Comparison of ENCODE assay signal across 26 cellular contexts in the genomic region with DNA sequence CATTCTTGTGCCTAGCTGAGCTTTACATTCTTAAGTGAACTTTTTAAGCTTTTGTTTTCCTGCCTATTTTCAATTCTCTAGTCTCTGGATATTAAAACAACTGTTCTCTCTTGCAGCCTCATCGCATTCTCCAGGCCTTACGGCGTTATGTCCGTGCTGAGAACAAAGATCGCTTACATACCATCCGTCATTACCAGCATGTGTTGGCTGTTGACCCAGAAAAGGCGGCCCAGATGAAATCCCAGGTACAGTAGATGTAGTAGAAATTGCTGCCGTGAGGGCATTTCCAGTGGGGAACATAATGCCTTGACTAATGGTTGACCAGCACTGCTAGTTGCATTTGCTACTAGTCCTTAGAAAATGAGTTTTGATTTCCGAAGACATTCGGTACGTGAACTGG. TPM values are rescaled to one million over a fixed set of nuclear protein-coding genes. Genes with fewer than 3 reads are reported as not detected.
"Had no signal": no experiment of that assay in that cellular context is flagged by ENCODE, and none has a peak within 500 bp of the region (broad histone marks: within the 10 kb centered on the region; RNA-seq: fewer than 3 reads in every experiment).

No MANE protein-coding gene starts in this region.

- H3K4me3 Mint-ChIP-seq: activated CD8-positive, alpha-beta T cell treated with anti-CD3 and anti-CD28 coated beads, Interleukin-2, amount 10 ng/mL, durations not matched to agents 7 days and 5 days; activated naive CD4-positive, alpha-beta T cell treated with anti-CD3 and anti-CD28 coated beads, Interleukin-2, amount 50 U/mL, for 24 hours; activated T-cell treated with anti-CD3 and anti-CD28 coated beads, Interleukin-2, amount 50 U/mL, for 24 hours; activated T-helper 1 cell treated with anti-CD3 and anti-CD28 coated beads, Interleukin-12 subunit alpha, Interleukin-12 subunit beta, Interleukin-2, Interleukin-4 antibody, amounts not matched to agents 30 ng/mL and 10 ng/mL and 1 ng/mL, durations not matched to agents 14 hours and 24 hours and 36 hours; T-helper 1 cell treated with Interleukin-12 subunit alpha and Interleukin-12 subunit beta and Interleukin-4 antibody, amounts not matched to agents 30 μg/mL and 1 μg/mL, for 36 hours had no signal

- ATAC-seq: activated CD4-positive, CD25-positive, alpha-beta regulatory T cell treated with anti-CD3 and anti-CD28 coated beads, Interleukin-2, amount 50 U/mL, for 24 hours; activated CD8-positive, alpha-beta T cell treated with anti-CD3 and anti-CD28 coated beads, Interleukin-2, amount 10 ng/mL, durations not matched to agents 7 days and 5 days had no signal

- FAIRE-seq: bronchial epithelial cell, RCC 7860 had no signal

- H3K4me1 Mint-ChIP-seq: activated naive CD4-positive, alpha-beta T cell treated with anti-CD3 and anti-CD28 coated beads, Interleukin-2, amount 50 U/mL, for 24 hours had no signal

- DNase-seq: activated CD4-positive, alpha-beta T cell treated with anti-CD3 and anti-CD28 coated beads for 4 hours; activated CD4-positive, alpha-beta T cell treated with anti-CD3 and anti-CD28 coated beads, Interleukin-2, amount 50 U/mL, for 4 hours; activated CD8-positive, alpha-beta memory T cell treated with anti-CD3 and anti-CD28 coated beads, Interleukin-2, amount 50 U/mL, for 48 hours; activated CD8-positive, alpha-beta T cell treated with anti-CD3 and anti-CD28 coated beads, Interleukin-2, amount 10 ng/mL, durations not matched to agents 7 days and 5 days; activated effector memory CD4-positive, alpha-beta T cell treated with Interleukin-2 at 50 U/mL for 16 hours; activated naive CD4-positive, alpha-beta T cell; activated T-cell treated with anti-CD3 and anti-CD28 coated beads, Interleukin-2, amount 50 U/mL, for 24 hours; aorta; central memory CD4-positive, alpha-beta T cell; Karpas-422; MM.1S; NCI-H1105; NCI-H1436; NCI-H1694 treated with DMSO at 0.1 percent for 48 hours; NCI-H446; NCI-H524 treated with DMSO at 0.1 percent for 48 hours; NCI-H748 treated with DMSO at 0.1 percent for 48 hours; NK-92 treated with Interleukin-12 subunit alpha and Interleukin-12 subunit beta, amount 100 ng/mL, for 24 hours; SHP77 had no signal

- H3K27me3 Mint-ChIP-seq: activated naive CD4-positive, alpha-beta T cell treated with anti-CD3 and anti-CD28 coated beads, Interleukin-2, amount 50 U/mL, for 24 hours; activated T-cell treated with anti-CD3 and anti-CD28 coated beads, Interleukin-2, amount 50 U/mL, for 24 hours had no signal

- H3K9me3 Mint-ChIP-seq: activated naive CD4-positive, alpha-beta T cell treated with anti-CD3 and anti-CD28 coated beads, Interleukin-2, amount 50 U/mL, for 24 hours; activated T-cell treated with anti-CD3 and anti-CD28 coated beads, Interleukin-2, amount 50 U/mL, for 24 hours; activated T-helper 1 cell treated with anti-CD3 and anti-CD28 coated beads, Interleukin-12 subunit alpha, Interleukin-12 subunit beta, Interleukin-2, Interleukin-4 antibody, amounts not matched to agents 30 ng/mL and 10 ng/mL and 1 ng/mL, durations not matched to agents 14 hours and 24 hours and 36 hours; T-helper 1 cell treated with Interleukin-12 subunit alpha and Interleukin-12 subunit beta and Interleukin-4 antibody, amounts not matched to agents 30 μg/mL and 1 μg/mL, for 36 hours had no signal

- H3K27ac Mint-ChIP-seq: activated CD8-positive, alpha-beta T cell treated with anti-CD3 and anti-CD28 coated beads, Interleukin-2, amount 10 ng/mL, durations not matched to agents 7 days and 5 days; activated naive CD4-positive, alpha-beta T cell treated with anti-CD3 and anti-CD28 coated beads, Interleukin-2, amount 50 U/mL, for 24 hours; activated T-cell treated with anti-CD3 and anti-CD28 coated beads, Interleukin-2, amount 50 U/mL, for 24 hours; activated T-helper 1 cell treated with anti-CD3 and anti-CD28 coated beads, Interleukin-12 subunit alpha, Interleukin-12 subunit beta, Interleukin-2, Interleukin-4 antibody, amounts not matched to agents 30 ng/mL and 10 ng/mL and 1 ng/mL, durations not matched to agents 14 hours and 24 hours and 36 hours; T-helper 1 cell treated with Interleukin-12 subunit alpha and Interleukin-12 subunit beta and Interleukin-4 antibody, amounts not matched to agents 30 μg/mL and 1 μg/mL, for 36 hours had no signal

RNA-seq across cellular contexts. Expression of gene ST14, which starts 29.7 kb away (rescaled TPM):
- total RNA-seq: activated CD8-positive, alpha-beta T cell treated with anti-CD3 and anti-CD28 coated beads, Interleukin-2, amount 10 ng/mL, durations not matched to agents 7 days and 5 days; activated T-helper 1 cell treated with anti-CD3 and anti-CD28 coated beads, Interleukin-12 subunit alpha, Interleukin-12 subunit beta, Interleukin-2, Interleukin-4 antibody, amounts not matched to agents 30 ng/mL and 10 ng/mL and 1 ng/mL, durations not matched to agents 14 hours and 24 hours and 36 hours; SK-MEL-5 had no signal
